25 cellular contexts compared by ENCODE assay signal in genomic region chr3:132160218-132160617, GRCh38.
"Had no signal": no experiment of that assay in that cellular context is flagged by ENCODE, and none has a peak within 500 bp of the region (broad histone marks: within the 10 kb centered on the region; RNA-seq: fewer than 3 reads in every experiment).

No MANE protein-coding gene starts in this region.

- H3K9me2 ChIP-seq: SK-N-SH had no signal

- H3K4me3 Mint-ChIP-seq: IgD-negative memory B cell had no signal

- H3K27ac ChIP-seq: HL-60, KMS-11, RWPE1 had no signal

- H3K9ac ChIP-seq: KMS-11, SK-N-SH had no signal

- DNase-seq: Kasumi-1; MM.1S; NCI-H1092 treated with DMSO at 0.1 percent for 48 hours; NCI-H1436; NCI-H187; NCI-H2029; NCI-H2081 treated with DMSO at 0.1 percent for 48 hours; NCI-H2171; NCI-H226; NCI-H446; NCI-H510A; NCI-H524 treated with DMSO at 0.1 percent for 48 hours; NCI-H69; NCI-H774; NK-92 treated with Interleukin-12 subunit alpha and Interleukin-12 subunit beta, amount 100 ng/mL, for 24 hours; PC-3; SHP77; SK-N-SH; SW 1271 had no signal

- ATAC-seq: K562, Panc1, PC-3 had no signal

- H3K27ac Mint-ChIP-seq: IgD-negative memory B cell had no signal

- H3K27me3 Mint-ChIP-seq: IgD-negative memory B cell had no signal

- H3K36me3 Mint-ChIP-seq: IgD-negative memory B cell had no signal

- H3K9me3 ChIP-seq: SK-N-SH had no signal

- H3K4me3 ChIP-seq: K562 had no signal

- H3K4me2 ChIP-seq: KMS-11, SK-N-SH had no signal

- H3K4me1 Mint-ChIP-seq: IgD-negative memory B cell had no signal
